ENCODE assay signal across 17 cellular contexts in genomic region chr4:109801099-109801789, GRCh38. TPM values are rescaled to one million over a fixed set of nuclear protein-coding genes. Genes with fewer than 3 reads are reported as not detected.
A peak's percentile ranks its signal among the peaks of the same experiment; 100 is the strongest.
DNase-seq lines count a peak whose midpoint lies in the region; ATAC-seq, FAIRE-seq and TF ChIP-seq lines count a peak whose summit lies in the region.
"Had no signal": no experiment of that assay in that cellular context is flagged by ENCODE, and none has a peak within 500 bp of the region (broad histone marks: within the 10 kb centered on the region; RNA-seq: fewer than 3 reads in every experiment).

No MANE protein-coding gene starts in this region.

- DNase-seq in Karpas-422, result no peak
- DNase-seq in body of pancreas, result no peak
- no peak for DNase-seq in kidney epithelial cell (ENCODE audit: low read depth)
- DNase-seq in retinal pigment epithelial cell (ENCODE audit: low read depth), result no peak
- no peak for DNase-seq in GM12892 (ENCODE audit: insufficient read length)
- no peak for DNase-seq in H4 (ENCODE audit: low spot score)
- no peak for DNase-seq in NCI-H510A treated with DMSO at 0.1 percent for 48 hours (lab: John Stamatoyannopoulos, UW)
- DNase-seq in H7, result no peak
- DNase-seq: AML-193; head of caudate nucleus; natural killer cell; NCI-H2107; retina; stimulated activated CD4-positive, alpha-beta T cell treated with anti-CD3 and anti-CD28 coated beads, Interleukin-4, amount 100 ng/mL, for 24 hours had no signal

- H3K4me1 ChIP-seq in Karpas-422 (ENCODE audit: low read length) (no peaks in the 10 kb centered on the region), body of pancreas (peaks cover 18% of the 10 kb centered on the region)

- no peaks in the 10 kb centered on the region for H3K9me2 ChIP-seq in Karpas-422 (replicated peaks; ENCODE audit: insufficient read depth, low read length)

- no peak for ATAC-seq in body of pancreas
- ATAC-seq: natural killer cell had no signal

- TF ChIP-seq CTCF in body of pancreas (IDR thresholded peaks at IDR 0.05), result no peak
- no peak for TF ChIP-seq CTCF in kidney epithelial cell (IDR thresholded peaks at IDR 0.05; ENCODE audit: insufficient read depth, low read length, poor library complexity, severe bottlenecking)
- TF ChIP-seq CTCF in retinal pigment epithelial cell (conservative IDR thresholded peaks at IDR 0.05; ENCODE audit: low read depth, low read length), result no peak

- no peaks in the 10 kb centered on the region for H3K9me3 ChIP-seq in Karpas-422 (ENCODE audit: low read length)
- H3K9me3 ChIP-seq in body of pancreas, result no peaks in the 10 kb centered on the region

- TF ChIP-seq POLR2A in body of pancreas (IDR thresholded peaks at IDR 0.05), result no peak
- no peak for TF ChIP-seq POLR2A in GM12892 (IDR thresholded peaks at IDR 0.05; ENCODE audit: low read depth, low read length)

- H3K27me3 ChIP-seq in Karpas-422 (ENCODE audit: low read length), result no peaks in the 10 kb centered on the region
- no peaks in the 10 kb centered on the region for H3K27me3 ChIP-seq in body of pancreas
- no peaks in the 10 kb centered on the region for H3K27me3 ChIP-seq in kidney epithelial cell (ENCODE audit: control insufficient read depth, insufficient read depth, low read length)
- H3K27me3 ChIP-seq in H7 (ENCODE audit: control insufficient read depth, insufficient read depth, low read length), result no peaks in the 10 kb centered on the region

- H3K4me3 ChIP-seq in Karpas-422 (ENCODE audit: low read length), result no peak overlapping the region
- H3K4me3 ChIP-seq in body of pancreas, result no peak overlapping the region
- H3K4me3 ChIP-seq in kidney epithelial cell (ENCODE audit: low read depth, low read length), result peak overlapping the region; percentile 40
- peak overlapping the region; percentile 48 for H3K4me3 ChIP-seq in retinal pigment epithelial cell (ENCODE audit: low read length)
- no peak overlapping the region for H3K4me3 ChIP-seq in H7 (ENCODE audit: insufficient read depth, low read depth, low read length)

- H3K4me2 ChIP-seq in Karpas-422 (ENCODE audit: low read depth, low read length, poor library complexity, severe bottlenecking), result no peak overlapping the region

- H2AFZ ChIP-seq in Karpas-422 (ENCODE audit: low read length), result peak overlapping the region; percentile 41; the same call in 1 of the 2 replicates

- H3K27ac ChIP-seq in Karpas-422 (ENCODE audit: low read length) (no peak overlapping the region), body of pancreas (peak overlapping the region in 3 of 4 donors; percentile 4 to 80 (median 44))

- no peak for FAIRE-seq in GM12892 (lab: Jason Lieb, UNC)
- FAIRE-seq: G401.6, urothelium cell line had no signal

- H3K79me2 ChIP-seq in Karpas-422 (ENCODE audit: low read length), result no peaks in the 10 kb centered on the region

- no peak overlapping the region for H3K9ac ChIP-seq in Karpas-422 (ENCODE audit: low read length)

- intact Hi-C loops in body of pancreas (cut with DNase I), result loop anchor here (10.0 kb wide), 1 partner anchor 96 kb away; the partner anchor contains the start of gene CASP6

- 39% methylated on average over 4 of the region's 4 CpGs for WGBS in body of pancreas, 2 donors

- H3K36me3 ChIP-seq in Karpas-422 (ENCODE audit: insufficient read depth, low read length) (no peaks in the 10 kb centered on the region), body of pancreas (replicated peaks in 1 of 2; ENCODE audit: insufficient read depth in 1 of 2, low read depth in 2 of 2) (no peaks in the 10 kb centered on the region), kidney epithelial cell (ENCODE audit: control insufficient read depth, insufficient read depth, low read length) (no peaks in the 10 kb centered on the region), H7 (replicated peaks; ENCODE audit: control insufficient read depth, insufficient read depth, low read length) (no peaks in the 10 kb centered on the region)

- no peaks in the 10 kb centered on the region for H4K20me1 ChIP-seq in Karpas-422 (ENCODE audit: insufficient read depth, low read depth, low read length)

RNA-seq across cellular contexts. Expression of gene CFI, which starts 0.6 kb away (rescaled TPM):
- 0.79 TPM in 1 of 2 replicates, not detected in the other for total RNA-seq in Karpas-422 (2014; rRNA removed; shearing (Covaris generic); ENCODE audit: low replicate concordance)
- total RNA-seq in body of pancreas (10 to 100 TPM; 15.8 to 31.6 TPM), kidney epithelial cell (3.0 and 4.2 TPM in 2 replicates)
- not detected for polyA plus RNA-seq in GM12892 (2012; ENCODE audit: missing spikeins)
- total RNA-seq in H4 (2014; rRNA removed; shearing (Covaris generic)), result 202 and 206 TPM in 2 replicates
- total RNA-seq in H7 (2014; rRNA removed; shearing (Covaris generic)), result not detected in 2 replicates
- total RNA-seq: natural killer cell; T-helper 2 cell treated with Interferon-gamma antibody and Interleukin-4, amounts not matched to agents 100 ng/mL and 5 ng/mL, for 36 hours had no signal

RNA-seq across cellular contexts. Expression of gene GAR1, which starts 14.3 kb away (rescaled TPM):
- 10.9 and 13.5 TPM in 2 replicates for total RNA-seq in Karpas-422 (2014; rRNA removed; shearing (Covaris generic); ENCODE audit: low replicate concordance)
- total RNA-seq in body of pancreas (1 to 10 TPM; 2.6 to 4.9 TPM), kidney epithelial cell (13.0 and 16.4 TPM in 2 replicates)
- 37.2 TPM for polyA plus RNA-seq in GM12892 (2012; ENCODE audit: missing spikeins)
- total RNA-seq in H4 (2014; rRNA removed; shearing (Covaris generic)), result 4.1 and 13.7 TPM in 2 replicates
- total RNA-seq in H7 (2014; rRNA removed; shearing (Covaris generic)), result 9.7 and 12.7 TPM in 2 replicates

RNA-seq across cellular contexts. Expression of gene RRH, which starts 26.5 kb away (rescaled TPM):
- 0.40 TPM in 1 of 2 replicates, not detected in the other for total RNA-seq in Karpas-422 (2014; rRNA removed; shearing (Covaris generic); ENCODE audit: low replicate concordance)
- not detected for total RNA-seq in body of pancreas
- not detected in 2 replicates for total RNA-seq in kidney epithelial cell
- polyA plus RNA-seq in GM12892 (2012; ENCODE audit: missing spikeins), result not detected
- not detected in 2 replicates for total RNA-seq in H4 (2014; rRNA removed; shearing (Covaris generic))
- not detected in 2 replicates for total RNA-seq in H7 (2014; rRNA removed; shearing (Covaris generic))

RNA-seq across cellular contexts. Expression of gene LRIT3, which starts 46.7 kb away (rescaled TPM):
- total RNA-seq in Karpas-422 (2014; rRNA removed; shearing (Covaris generic); ENCODE audit: low replicate concordance), result 0.19 TPM in 1 of 2 replicates, not detected in the other
- total RNA-seq in body of pancreas (under 1 TPM in 1 of 2 donors, not detected in 1; 0.26 TPM), kidney epithelial cell (0.08 and 0.14 TPM in 2 replicates)
- 0.13 TPM for polyA plus RNA-seq in GM12892 (2012; ENCODE audit: missing spikeins)
- total RNA-seq in H4 (2014; rRNA removed; shearing (Covaris generic)), result not detected in 2 replicates
- total RNA-seq in H7 (2014; rRNA removed; shearing (Covaris generic)), result 0.07 and 0.14 TPM in 2 replicates

Comparison
In these comparisons a context has a peak if more than half of its experiments do, and no peak if none do; other contexts are left out.
1. H3K4me3 ChIP-seq: peak in kidney epithelial cell (single experiment) and retinal pigment epithelial cell (single experiment); none in Karpas-422 (single experiment), body of pancreas (0 of 2) and H7 (single experiment).